Comparison of ENCODE assay signal across 8 cellular contexts in genomic region chr2:26982102-26982742, GRCh38. TPM values are rescaled to one million over a fixed set of nuclear protein-coding genes. Genes with fewer than 3 reads are reported as not detected.
DNase-seq lines count a peak whose midpoint lies in the region; ATAC-seq and TF ChIP-seq lines count a peak whose summit lies in the region.

No MANE protein-coding gene starts in this region.

- in situ Hi-C loops in ACHN (cut with HindIII; ENCODE audit: low pct_ligation_motif_present, low pct_unique_long_range_greater_than_20kb, low sequenced_read_pairs) = no loop called here

- peaks cover 2% of the 10 kb centered on the region for H3K4me1 Mint-ChIP-seq in activated naive CD8-positive, alpha-beta T cell treated with anti-CD3 and anti-CD28 coated beads, Interleukin-2, amount 10 ng/mL, durations not matched to agents 7 days and 5 days

- H3K27ac ChIP-seq in stomach = peak overlapping the region; percentile 32 to 77 (median 60)

- no peak for TF ChIP-seq POLR2A in stomach (IDR thresholded peaks at IDR 0.05)

- H3K27ac Mint-ChIP-seq in activated naive CD8-positive, alpha-beta T cell treated with anti-CD3 and anti-CD28 coated beads, Interleukin-2, amount 10 ng/mL, durations not matched to agents 7 days and 5 days = no peak overlapping the region

- H3K27me3 ChIP-seq in stomach = no peaks in the 10 kb centered on the region

- H3K36me3 ChIP-seq in stomach = peaks cover 0 to 4% (median 0%) of the 10 kb centered on the region in 4 donors

- intact Hi-C loops in stomach (cut with DNase I; ENCODE audit: low total_unique reads) = no loop called here

- H3K4me3 Mint-ChIP-seq in activated naive CD8-positive, alpha-beta T cell treated with anti-CD3 and anti-CD28 coated beads, Interleukin-2, amount 10 ng/mL, durations not matched to agents 7 days and 5 days = no peak overlapping the region

- H3K9me3 Mint-ChIP-seq in activated naive CD8-positive, alpha-beta T cell treated with anti-CD3 and anti-CD28 coated beads, Interleukin-2, amount 10 ng/mL, durations not matched to agents 7 days and 5 days = no peaks in the 10 kb centered on the region

- POLR2A ChIA-PET in activated naive CD8-positive, alpha-beta T cell treated with anti-CD3 and anti-CD28 coated beads, Interleukin-2, amount 10 ng/mL, durations not matched to agents 7 days and 5 days (lab: Charles Lee) = no interaction called here

- peak; percentile 63 for TF ChIP-seq CTCF in GM12873 (IDR thresholded peaks at IDR 0.05; ENCODE audit: insufficient read depth, low read depth, low read length, missing control alignments)
- peak in 5 of 7 experiments; percentile 31 to 49 (median 48) for TF ChIP-seq CTCF in stomach (IDR thresholded peaks at IDR 0.05)

- H3K9me3 ChIP-seq in stomach = no peaks in the 10 kb centered on the region

- no peaks in the 10 kb centered on the region for H3K36me3 Mint-ChIP-seq in activated naive CD8-positive, alpha-beta T cell treated with anti-CD3 and anti-CD28 coated beads, Interleukin-2, amount 10 ng/mL, durations not matched to agents 7 days and 5 days

- 9 to 29% (median 14%) methylated on average over 2 of the region's 2 CpGs for WGBS in stomach, 5 donors

- H3K4me3 ChIP-seq in stomach = no peak overlapping the region

- peak; percentile 65 for DNase-seq in ACHN
- DNase-seq in NCI-H1930 (lab: John Stamatoyannopoulos, UW) = peak; percentile 18 to 36
- DNase-seq in activated naive CD8-positive, alpha-beta T cell treated with anti-CD3 and anti-CD28 coated beads, Interleukin-2, amount 10 ng/mL, durations not matched to agents 7 days and 5 days = no peak
- peak; percentile 72 for DNase-seq in iPS-NIHi11 (ENCODE audit: low spot score)
- DNase-seq in stomach = peak; percentile 92

- peaks cover 20% of the 10 kb centered on the region for H3K27me3 Mint-ChIP-seq in activated naive CD8-positive, alpha-beta T cell treated with anti-CD3 and anti-CD28 coated beads, Interleukin-2, amount 10 ng/mL, durations not matched to agents 7 days and 5 days

- TF ChIP-seq EP300 in stomach (IDR thresholded peaks at IDR 0.05) = no peak

- peaks cover 25 to 55% (median 41%) of the 10 kb centered on the region in 4 donors for H3K4me1 ChIP-seq in stomach

- ATAC-seq in activated naive CD8-positive, alpha-beta T cell treated with anti-CD3 and anti-CD28 coated beads, Interleukin-2, amount 10 ng/mL, durations not matched to agents 7 days and 5 days (ENCODE audit: low read depth) = peak; percentile 67
- ATAC-seq in HG03139 (IDR thresholded peaks at IDR 0.05; ENCODE audit: unreplicated experiment) = no peak
- ATAC-seq in GM21367 (IDR thresholded peaks at IDR 0.05; ENCODE audit: unreplicated experiment) = no peak

RNA-seq across cellular contexts. Expression of gene MAPRE3, which starts 11.8 kb away (rescaled TPM):
- total RNA-seq in activated naive CD8-positive, alpha-beta T cell treated with anti-CD3 and anti-CD28 coated beads, Interleukin-2, amount 10 ng/mL, durations not matched to agents 7 days and 5 days = 1 to 10 TPM; 1.9 to 2.0 TPM
- total RNA-seq in stomach = 10 to 100 TPM in 2 of 5 donors, 1 to 10 TPM in 3; 7.0 to 19.9 (median 9.9) TPM
- 10 to 100 TPM; 12.3 to 24.1 (median 14.8) TPM for polyA plus RNA-seq in stomach

RNA-seq across cellular contexts. Expression of gene TMEM214, which starts 50.5 kb away (rescaled TPM):
- total RNA-seq in activated naive CD8-positive, alpha-beta T cell treated with anti-CD3 and anti-CD28 coated beads, Interleukin-2, amount 10 ng/mL, durations not matched to agents 7 days and 5 days = 10 to 100 TPM; 68.1 to 70.8 TPM
- 100 to 1,000 TPM in 2 of 5 donors, 10 to 100 TPM in 3; 30.1 to 206 (median 89.5) TPM for total RNA-seq in stomach
- 10 to 100 TPM; 17.1 to 35.1 (median 28.1) TPM for polyA plus RNA-seq in stomach
